In the genomic region with DNA sequence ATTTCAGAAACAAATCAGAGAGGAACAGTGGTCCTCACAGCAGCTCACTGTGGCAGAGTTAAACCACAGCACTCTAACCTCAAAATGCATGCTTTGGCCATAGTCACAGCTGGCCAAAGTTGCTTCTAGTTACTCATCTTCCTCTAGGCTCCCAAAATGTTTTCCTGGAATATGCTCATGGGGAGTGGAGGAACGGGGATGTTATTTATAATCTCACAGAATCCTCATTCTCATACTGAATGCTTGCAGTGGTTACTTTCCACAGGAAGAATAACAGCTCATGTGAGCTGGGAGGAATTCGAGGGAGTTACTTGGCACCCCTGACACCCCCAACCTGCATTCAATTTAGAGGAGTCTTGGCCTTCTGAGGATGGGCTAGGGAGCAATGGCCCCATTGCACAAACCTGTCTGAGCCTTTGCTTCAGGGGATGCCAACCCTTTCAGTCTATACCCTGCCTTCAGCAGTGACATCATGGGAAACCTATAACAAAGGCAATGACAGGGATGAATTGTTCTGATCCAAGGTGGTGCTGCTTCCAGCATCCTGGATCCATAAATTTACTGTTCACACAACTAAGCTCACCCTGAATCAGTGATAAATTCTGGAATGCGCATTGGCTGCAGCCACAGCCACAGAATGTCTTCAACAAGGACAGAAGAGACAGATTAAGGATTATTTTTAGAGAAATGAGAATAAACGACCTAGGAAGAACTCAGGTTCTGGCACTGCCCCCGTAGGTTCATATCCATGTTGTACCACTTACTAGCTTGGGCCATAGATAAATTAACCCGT, we compare ENCODE assay signal across 20 cellular contexts. TPM values are rescaled to one million over a fixed set of nuclear protein-coding genes. Genes with fewer than 3 reads are reported as not detected.
DNase-seq lines count a peak whose midpoint lies in the region; ATAC-seq, FAIRE-seq and TF ChIP-seq lines count a peak whose summit lies in the region.
"Had no signal": no experiment of that assay in that cellular context is flagged by ENCODE, and none has a peak within 500 bp of the region (broad histone marks: within the 10 kb centered on the region; RNA-seq: fewer than 3 reads in every experiment).

No MANE protein-coding gene starts in this region.

- H3K9me1 ChIP-seq in keratinocyte (ENCODE audit: control insufficient read depth, extremely low read depth, insufficient read depth, low read length), result no peaks in the 10 kb centered on the region

- H3K9ac ChIP-seq in keratinocyte (ENCODE audit: control insufficient read depth, extremely low read depth, insufficient read depth, low read length), result no peak overlapping the region

- no peaks in the 10 kb centered on the region for H3K9me3 ChIP-seq in keratinocyte (ENCODE audit: control insufficient read depth, low read depth, low read length)

- no peak for TF ChIP-seq CTCF in astrocyte of the spinal cord (IDR thresholded peaks at IDR 0.05; ENCODE audit: low read depth, low read length)
- TF ChIP-seq CTCF in keratinocyte (optimal IDR thresholded peaks at IDR 0.05 in 1 of 3, IDR thresholded peaks at IDR 0.05 in 1 of 3, conservative IDR thresholded peaks at IDR 0.05 in 1 of 3; ENCODE audit: extremely low read depth in 1 of 3, insufficient read depth in 2 of 3, low read length in 3 of 3), result no peak

- H3K4me3 ChIP-seq in ACC112 (ENCODE audit: low read depth, low read length), result no peak overlapping the region
- no peak overlapping the region for H3K4me3 ChIP-seq in astrocyte of the spinal cord (ENCODE audit: low read depth, low read length)
- H3K4me3 ChIP-seq in keratinocyte (ENCODE audit: control insufficient read depth in 2 of 3, extremely low read depth in 1 of 3, insufficient read depth in 2 of 3, low read depth in 1 of 3, low read length in 3 of 3), result no peak overlapping the region
- H3K4me3 ChIP-seq: PC-9 had no signal

- no peak for ATAC-seq in HG03460 (IDR thresholded peaks at IDR 0.05; ENCODE audit: unreplicated experiment)
- ATAC-seq: activated CD8-positive, alpha-beta memory T cell treated with anti-CD3 and anti-CD28 coated beads, Interleukin-2, amount 10 ng/mL, durations not matched to agents 7 days and 5 days; left cardiac atrium had no signal

- H3K27ac ChIP-seq in ACC112 (ENCODE audit: low read depth, low read length) (peak overlapping the region; percentile 94), keratinocyte (ENCODE audit: control insufficient read depth, insufficient read depth, low read length) (no peak overlapping the region)
- H3K27ac ChIP-seq: HL-60 had no signal

- H3K4me2 ChIP-seq in keratinocyte (ENCODE audit: control insufficient read depth, extremely low read depth, insufficient read depth, low read depth, low read length), result no peak overlapping the region

- H3K4me1 ChIP-seq in ACC112 (ENCODE audit: control insufficient read depth, insufficient read depth, low read length, unreplicated experiment) (peaks cover 67% of the 10 kb centered on the region), keratinocyte (ENCODE audit: control insufficient read depth, extremely low read depth, insufficient read depth, low read length) (peaks cover 50% of the 10 kb centered on the region)

- H3K36me3 ChIP-seq in ACC112 (ENCODE audit: insufficient read depth, low read length), result no peaks in the 10 kb centered on the region
- no peaks in the 10 kb centered on the region for H3K36me3 ChIP-seq in keratinocyte (ENCODE audit: control insufficient read depth in 2 of 2, extremely low read depth in 1 of 2, insufficient read depth in 2 of 2, low read length in 2 of 2)

- in situ Hi-C loops in astrocyte of the spinal cord (cut with HindIII; ENCODE audit: low sequenced_read_pairs), result no loop called here

- H3K79me2 ChIP-seq in ACC112 (ENCODE audit: control insufficient read depth, insufficient read depth, low read length, unreplicated experiment) (no peaks in the 10 kb centered on the region), keratinocyte (ENCODE audit: control insufficient read depth, insufficient read depth, low read length) (no peaks in the 10 kb centered on the region)

- FAIRE-seq in keratinocyte (lab: Jason Lieb, UNC), result peak; percentile 83

- peak; percentile 95 for DNase-seq in HCEC 1CT
- peak; percentile 89 for DNase-seq in astrocyte of the spinal cord (ENCODE audit: low read depth, low spot score)
- DNase-seq in keratinocyte (ENCODE audit: low read depth, low spot score), result no peak
- no peak for DNase-seq in T1000 (lab: John Stamatoyannopoulos, UW)
- no peak for DNase-seq in NCI-H128 (lab: John Stamatoyannopoulos, UW; ENCODE audit: unreplicated experiment)
- DNase-seq in activated naive CD4-positive, alpha-beta T cell treated with Interleukin-2 at 50 U/mL for 16 hours, result no peak
- DNase-seq: activated CD8-positive, alpha-beta memory T cell treated with anti-CD3 and anti-CD28 coated beads, Interleukin-2, amount 10 ng/mL, durations not matched to agents 7 days and 5 days; activated naive CD4-positive, alpha-beta T cell treated with anti-CD3 and anti-CD28 coated beads, Interleukin-2, amount 50 U/mL, for 16 hours; central memory CD4-positive, alpha-beta T cell; H7; Karpas-422; left cardiac atrium; naive B cell; NCI-H1694 treated with DMSO at 0.1 percent for 48 hours; NCI-H510A treated with DMSO at 0.1 percent for 48 hours; PC-9; trophoblast cell had no signal

- dilution Hi-C loops in keratinocyte (cut with MboI; ENCODE audit: extremely low pct_ligation_motif_present, low sequenced_read_pairs), result no loop called here

- peak overlapping the region; percentile 55 for H2AFZ ChIP-seq in ACC112 (ENCODE audit: low read length, unreplicated experiment)
- no peak overlapping the region for H2AFZ ChIP-seq in keratinocyte (ENCODE audit: control insufficient read depth, low read length)
- H2AFZ ChIP-seq: PC-9 had no signal

- no peaks in the 10 kb centered on the region for H3K27me3 ChIP-seq in ACC112 (ENCODE audit: insufficient read depth, low read length)
- H3K27me3 ChIP-seq in keratinocyte (ENCODE audit: control insufficient read depth, extremely low read depth, insufficient read depth, low read length), result no peaks in the 10 kb centered on the region

- no peaks in the 10 kb centered on the region for H4K20me1 ChIP-seq in keratinocyte (ENCODE audit: control insufficient read depth, extremely low read depth, insufficient read depth, low read length)

RNA-seq across cellular contexts. Expression of gene CCBE1, which starts 22.5 kb away (rescaled TPM):
- 12.9 to 26.6 TPM (median 20.1 TPM) in 3 replicates for polyA plus RNA-seq in keratinocyte
- polyA plus RNA-seq in keratinocyte (2011; ENCODE audit: low read depth), result 0.74 TPM
- polyA plus RNA-seq in keratinocyte (2011; cell fraction: cytosol; rRNA removed), result 6.8 and 9.6 TPM in 2 replicates
- 14.8 and 15.8 TPM in 2 replicates for polyA plus RNA-seq in keratinocyte (2011; cell fraction: nucleus; rRNA removed)
- polyA plus RNA-seq in keratinocyte (2012; ENCODE audit: low replicate concordance), result 2.0 and 22.9 TPM in 2 replicates
- 16.6 to 28.4 TPM (median 25.3 TPM) in 3 replicates for polyA minus RNA-seq in keratinocyte
- polyA minus RNA-seq in keratinocyte (2011; cell fraction: cytosol; rRNA and poly(A)+ RNA removed), result 4.8 TPM
- polyA minus RNA-seq in keratinocyte (2011; cell fraction: nucleus; rRNA and poly(A)+ RNA removed), result 5.8 and 21.3 TPM in 2 replicates

Comparison
In these comparisons a context has a peak if more than half of its experiments do, and no peak if none do; other contexts are left out.
1. DNase-seq: peak in HCEC 1CT (single experiment) and astrocyte of the spinal cord (single experiment); none in keratinocyte (single experiment), T1000 (single experiment), NCI-H128 (single experiment) and activated naive CD4-positive, alpha-beta T cell treated with Interleukin-2 at 50 U/mL for 16 hours (single experiment).